Comparison of ENCODE assay signal across 28 cellular contexts in the genomic region with DNA sequence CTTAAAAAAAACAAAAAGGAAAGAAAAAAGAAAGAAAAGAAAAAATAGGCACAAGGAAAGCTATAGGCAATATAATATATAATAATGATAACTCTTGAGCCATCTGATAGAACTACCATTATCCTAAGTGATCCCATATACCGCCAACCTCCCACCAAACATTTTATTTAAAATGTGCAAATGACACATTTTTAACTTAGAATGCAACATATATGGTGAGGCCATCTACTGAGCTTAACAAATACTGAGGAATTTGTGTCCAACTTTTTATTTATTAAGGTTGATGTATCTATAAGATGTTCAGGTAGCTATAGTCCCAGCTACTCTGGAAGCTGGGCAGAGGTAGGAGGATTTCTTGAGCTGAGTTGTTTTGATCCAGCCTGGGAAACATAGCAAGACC.
"Had no signal": no experiment of that assay in that cellular context is flagged by ENCODE, and none has a peak within 500 bp of the region (broad histone marks: within the 10 kb centered on the region; RNA-seq: fewer than 3 reads in every experiment).

No MANE protein-coding gene starts in this region.

- H3K4me3 Mint-ChIP-seq: mesothelial cell of epicardium, naive B cell had no signal

- H3K4me1 Mint-ChIP-seq: mesothelial cell of epicardium, naive B cell had no signal

- H3K36me3 Mint-ChIP-seq: mesothelial cell of epicardium, naive B cell had no signal

- H3K27ac Mint-ChIP-seq: mesothelial cell of epicardium had no signal

- ATAC-seq: esophagus mucosa, gastrocnemius medialis, heart right ventricle, left cardiac atrium, left lung, left ventricle myocardium superior, lower lobe of right lung, mucosa of descending colon had no signal

- H3K36me3 ChIP-seq: esophagus squamous epithelium, gastrocnemius medialis, heart right ventricle, left lung, lower lobe of right lung had no signal

- H3K27ac ChIP-seq: coronary artery, dorsolateral prefrontal cortex, epithelial cell of prostate, esophagus squamous epithelium, gastrocnemius medialis, heart right ventricle, left lung, lower lobe of right lung had no signal

- H3K27me3 ChIP-seq: dorsolateral prefrontal cortex, esophagus squamous epithelium, gastrocnemius medialis, heart right ventricle, left lung had no signal

- FAIRE-seq: colon, endometrium, islet of Langerhans, keratinocyte had no signal

- DNase-seq: dermis blood vessel endothelial cell; dorsolateral prefrontal cortex; effector CD4-positive, alpha-beta T cell; effector memory CD4-positive, alpha-beta T cell; erythroblast; esophagus squamous epithelium; foreskin fibroblast; foreskin melanocyte; gastrocnemius medialis; glutamatergic neuron; head of caudate nucleus; heart right ventricle; hippocampal formation; left cardiac atrium; left lung; left ventricle myocardium superior; lower lobe of right lung; mesenchymal stem cell; mucosa of descending colon; naive B cell had no signal

- H3K4me3 ChIP-seq: coronary artery, dorsolateral prefrontal cortex, esophagus squamous epithelium, gastrocnemius medialis, heart right ventricle, left lung, lower lobe of right lung, mucosa of descending colon had no signal

- H3K27me3 Mint-ChIP-seq: naive B cell had no signal

- H3K4me1 ChIP-seq: esophagus squamous epithelium, gastrocnemius medialis, heart right ventricle, left lung, lower lobe of right lung had no signal

- H3K9me3 Mint-ChIP-seq: mesothelial cell of epicardium, naive B cell had no signal

- H3K9me3 ChIP-seq: esophagus squamous epithelium, gastrocnemius medialis, heart right ventricle, left lung, lower lobe of right lung, mucosa of descending colon had no signal
